8 cellular contexts compared by ENCODE assay signal in the genomic region with DNA sequence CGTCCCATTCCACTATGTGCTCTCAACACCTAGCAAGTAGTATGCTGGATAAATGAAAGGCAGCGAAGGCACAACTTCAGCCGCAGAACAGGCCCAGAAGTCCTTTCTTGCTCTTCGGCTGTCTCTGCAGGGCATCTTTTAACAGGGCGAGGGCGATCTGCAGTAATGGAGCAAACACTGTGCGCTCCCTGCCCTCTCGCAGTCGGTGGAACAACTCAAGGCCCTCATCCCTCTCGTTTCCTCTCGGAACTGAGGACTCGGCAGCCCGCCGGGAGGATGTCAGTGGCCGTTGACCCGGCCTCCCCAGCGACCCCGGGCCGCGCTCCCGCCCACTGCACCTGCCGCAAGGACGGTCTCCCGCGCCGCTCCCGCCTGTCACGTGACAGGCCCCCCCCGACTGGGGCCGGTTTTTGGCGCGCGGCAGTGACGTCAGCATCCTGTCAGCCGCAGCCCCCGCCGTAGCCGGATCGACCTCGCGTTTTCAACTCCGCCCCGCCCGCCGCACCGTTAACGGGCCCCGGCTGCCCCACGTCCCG. TPM values are rescaled to one million over a fixed set of nuclear protein-coding genes. Genes with fewer than 3 reads are reported as not detected.
A peak's percentile ranks its signal among the peaks of the same experiment; 100 is the strongest.
DNase-seq lines count a peak whose midpoint lies in the region; ATAC-seq and TF ChIP-seq lines count a peak whose summit lies in the region.

No MANE protein-coding gene starts in this region.

- H3K27me3 Mint-ChIP-seq in CD4-positive, alpha-beta T cell: no peaks in the 10 kb centered on the region
- no peaks in the 10 kb centered on the region for H3K27me3 Mint-ChIP-seq in activated naive CD4-positive, alpha-beta T cell treated with anti-CD3 and anti-CD28 coated beads for 36 hours (ENCODE audit: low read depth)

- TF ChIP-seq EP300 in gastroesophageal sphincter (IDR thresholded peaks at IDR 0.05): no peak

- H3K9me2 ChIP-seq in Loucy (replicated peaks; ENCODE audit: low read depth, low read length): no peaks in the 10 kb centered on the region

- H3K36me3 Mint-ChIP-seq in CD4-positive, alpha-beta T cell (ENCODE audit: low read depth): no peaks in the 10 kb centered on the region
- peaks cover 15% of the 10 kb centered on the region for H3K36me3 Mint-ChIP-seq in activated naive CD4-positive, alpha-beta T cell treated with anti-CD3 and anti-CD28 coated beads for 36 hours (ENCODE audit: low read depth)

- in situ Hi-C loops in SK-MEL-5 (cut with HindIII; ENCODE audit: low pct_unique_long_range_greater_than_20kb, low sequenced_read_pairs): no loop called here

- H4K20me1 ChIP-seq in Loucy (ENCODE audit: insufficient read depth, low read length, poor library complexity, severe bottlenecking): peaks cover 45% of the 10 kb centered on the region

- 0% methylated on average over 1 to 5 of the region's 50 CpGs for WGBS in gastroesophageal sphincter (ENCODE audit: low coverage in 1 of 2), 2 donors

- no peaks in the 10 kb centered on the region for H3K9me3 Mint-ChIP-seq in CD4-positive, alpha-beta T cell
- no peaks in the 10 kb centered on the region for H3K9me3 Mint-ChIP-seq in activated naive CD4-positive, alpha-beta T cell treated with anti-CD3 and anti-CD28 coated beads for 36 hours

- H3K27me3 ChIP-seq in CD4-positive, alpha-beta T cell (ENCODE audit: control insufficient read depth, insufficient read depth, low read length): no peaks in the 10 kb centered on the region
- H3K27me3 ChIP-seq in Loucy (ENCODE audit: insufficient read depth, low read length, poor library complexity, severe bottlenecking) (peaks cover 4% of the 10 kb centered on the region), gastroesophageal sphincter (no peaks in the 10 kb centered on the region)

- no peak for TF ChIP-seq CTCF in CD4-positive, alpha-beta T cell (IDR thresholded peaks at IDR 0.05)
- no peak; the same call in 1 of the 2 replicates for TF ChIP-seq CTCF in Loucy (conservative IDR thresholded peaks at IDR 0.05; ENCODE audit: low read length)
- peak in 3 of 4 experiments; percentile 28 to 57 (median 32) for TF ChIP-seq CTCF in gastroesophageal sphincter (IDR thresholded peaks at IDR 0.05)

- H3K4me1 ChIP-seq in Loucy (ENCODE audit: insufficient read depth, low read length, poor library complexity, severe bottlenecking) (peaks cover 58% of the 10 kb centered on the region), gastroesophageal sphincter (peaks cover 2 to 37% (median 25%) of the 10 kb centered on the region in 3 donors)

- H3K36me3 ChIP-seq in Loucy (ENCODE audit: insufficient read depth, low read length) (no peaks in the 10 kb centered on the region), gastroesophageal sphincter (no peaks in the 10 kb centered on the region)

- peaks cover 51% of the 10 kb centered on the region for H3K79me2 ChIP-seq in Loucy (ENCODE audit: insufficient read depth, low read length)

- H3F3A ChIP-seq in Loucy (ENCODE audit: low read depth): peaks cover 21% of the 10 kb centered on the region

- POLR2A ChIA-PET in CD4-positive, alpha-beta T cell (lab: Charles Lee): interaction anchor here (0.8 to 3.8 kb wide), 6 partner anchors 18 to 150 kb away, joined by 3 to 66 read pairs (median 13); partner anchors contain the start of genes HABP4 and SLC35D2

- DNase-seq in CD4-positive, alpha-beta T cell: peak; percentile 85 to 96 (median 89)
- peak; percentile 78 for DNase-seq in SK-MEL-5 (ENCODE audit: low read depth, low spot score)
- DNase-seq in activated naive CD4-positive, alpha-beta T cell treated with anti-CD3 and anti-CD28 coated beads for 36 hours: peak; percentile 92
- DNase-seq in nucleus accumbens (lab: John Stamatoyannopoulos, UW): peak in 55 of 56 donors; percentile 33 to 92 (median 82)
- peak; percentile 21 to 94 (median 80) for DNase-seq in substantia nigra (lab: John Stamatoyannopoulos, UW)

- ATAC-seq in CD4-positive, alpha-beta T cell (ENCODE audit: poor library complexity): peak; percentile 33
- peak; percentile 11 for ATAC-seq in GM21447 (IDR thresholded peaks at IDR 0.05; ENCODE audit: unreplicated experiment)
- peak; percentile 23 for ATAC-seq in gastroesophageal sphincter

- H3K9me3 ChIP-seq in CD4-positive, alpha-beta T cell (ENCODE audit: control insufficient read depth, low read length): no peaks in the 10 kb centered on the region
- no peaks in the 10 kb centered on the region for H3K9me3 ChIP-seq in Loucy (ENCODE audit: insufficient read depth, low read depth, low read length)
- H3K9me3 ChIP-seq in gastroesophageal sphincter: no peaks in the 10 kb centered on the region

- H3K27ac ChIP-seq in CD4-positive, alpha-beta T cell (ENCODE audit: low read depth, low read length): peak overlapping the region; percentile 93
- H3K27ac ChIP-seq in gastroesophageal sphincter (peak overlapping the region; percentile 76 to 100 (median 98)), substantia nigra (ENCODE audit: low read depth, low read length, poor library complexity, severe bottlenecking) (peak overlapping the region; percentile 94)

- peak overlapping the region; percentile 30 for H2AFZ ChIP-seq in Loucy (ENCODE audit: low read length)

- TF ChIP-seq POLR2A in gastroesophageal sphincter (IDR thresholded peaks at IDR 0.05): peak; percentile 58 to 74

- peak overlapping the region; percentile 93 for H3K4me2 ChIP-seq in Loucy (ENCODE audit: low read depth, low read length, poor library complexity, severe bottlenecking)

- peak overlapping the region; percentile 93 for H3K27ac Mint-ChIP-seq in CD4-positive, alpha-beta T cell
- H3K27ac Mint-ChIP-seq in activated naive CD4-positive, alpha-beta T cell treated with anti-CD3 and anti-CD28 coated beads for 36 hours: peak overlapping the region; percentile 83

- CTCF ChIA-PET in CD4-positive, alpha-beta T cell (lab: Charles Lee): interaction anchor here (0.9 to 1.2 kb wide), 3 partner anchors 11 to 33 kb away, joined by 3 to 5 read pairs (median 4); partner anchors contain the start of gene HABP4
- CTCF ChIA-PET in activated naive CD4-positive, alpha-beta T cell treated with anti-CD3 and anti-CD28 coated beads for 36 hours (lab: Charles Lee): interaction anchor here (0.9 kb wide), 1 partner anchor 88 kb away, joined by 4 read pairs; no protein-coding TSS in a partner anchor

- peaks cover 44% of the 10 kb centered on the region for H3K4me1 Mint-ChIP-seq in CD4-positive, alpha-beta T cell (ENCODE audit: low read depth)
- H3K4me1 Mint-ChIP-seq in activated naive CD4-positive, alpha-beta T cell treated with anti-CD3 and anti-CD28 coated beads for 36 hours (ENCODE audit: low read depth): peaks cover 49% of the 10 kb centered on the region

- intact Hi-C loops in CD4-positive, alpha-beta T cell (cut with DNase I, micrococcal nuclease): loop anchor here (1.0 to 10.0 kb wide), 5 partner anchors 32 to 1692 kb away; partner anchors contain the start of genes SLC35D2 (in 2 of the 2), AOPEP (in 1 of the 2) and PRXL2C (in 1 of the 2)
- intact Hi-C loops in activated naive CD4-positive, alpha-beta T cell treated with anti-CD3 and anti-CD28 coated beads for 36 hours (cut with micrococcal nuclease): loop anchor here (5.0 to 10.0 kb wide), 2 partner anchors 358 to 405 kb away; partner anchors contain the start of gene ZNF510

- H3K4me3 Mint-ChIP-seq in CD4-positive, alpha-beta T cell: peak overlapping the region; percentile 92
- peak overlapping the region; percentile 83 for H3K4me3 Mint-ChIP-seq in activated naive CD4-positive, alpha-beta T cell treated with anti-CD3 and anti-CD28 coated beads for 36 hours

- H3K9ac ChIP-seq in Loucy (ENCODE audit: low read depth, low read length, poor library complexity, severe bottlenecking): peak overlapping the region; percentile 89

- H3K4me3 ChIP-seq in Loucy (ENCODE audit: low read length, poor library complexity, severe bottlenecking): peak overlapping the region; percentile 98
- peak overlapping the region; percentile 62 to 87 for H3K4me3 ChIP-seq in gastroesophageal sphincter

RNA-seq across cellular contexts. Expression of gene ZNF367, which starts 1.1 kb away (rescaled TPM):
- 1 to 10 TPM; 6.5 to 6.7 TPM for total RNA-seq in CD4-positive, alpha-beta T cell
- total RNA-seq in SK-MEL-5 (2014; rRNA removed; shearing (Covaris generic)): 9.9 and 11.4 TPM in 2 replicates
- polyA plus RNA-seq in SK-MEL-5 (2015; cell fraction: cytosol; rRNA removed): 7.2 and 8.4 TPM in 2 replicates
- 12.5 and 14.1 TPM in 2 replicates for polyA plus RNA-seq in SK-MEL-5 (2015; cell fraction: nucleus; rRNA removed)
- total RNA-seq in activated naive CD4-positive, alpha-beta T cell treated with anti-CD3 and anti-CD28 coated beads for 36 hours: 10 to 100 TPM; 35.8 to 36.1 TPM
- total RNA-seq in gastroesophageal sphincter: 1 to 10 TPM; 1.4 to 3.7 (median 2.5) TPM

RNA-seq across cellular contexts. Expression of gene HABP4, which starts 32.9 kb away (rescaled TPM):
- total RNA-seq in CD4-positive, alpha-beta T cell: 10 to 100 TPM; 29.7 to 31.7 TPM
- total RNA-seq in SK-MEL-5 (2014; rRNA removed; shearing (Covaris generic)): 12.1 and 12.7 TPM in 2 replicates
- polyA plus RNA-seq in SK-MEL-5 (2015; cell fraction: cytosol; rRNA removed): 21.0 and 23.8 TPM in 2 replicates
- polyA plus RNA-seq in SK-MEL-5 (2015; cell fraction: nucleus; rRNA removed): 5.3 and 7.3 TPM in 2 replicates
- 1 to 10 TPM; 7.3 to 7.9 TPM for total RNA-seq in activated naive CD4-positive, alpha-beta T cell treated with anti-CD3 and anti-CD28 coated beads for 36 hours
- total RNA-seq in gastroesophageal sphincter: 100 to 1,000 TPM in 1 of 4 donors, 10 to 100 TPM in 3; 41.1 to 106 (median 60.0) TPM

RNA-seq across cellular contexts. Expression of gene SLC35D2, which starts 33.6 kb away (rescaled TPM):
- 10 to 100 TPM; 13.2 to 14.7 TPM for total RNA-seq in CD4-positive, alpha-beta T cell
- 48.7 and 54.5 TPM in 2 replicates for total RNA-seq in SK-MEL-5 (2014; rRNA removed; shearing (Covaris generic))
- 39.6 and 42.5 TPM in 2 replicates for polyA plus RNA-seq in SK-MEL-5 (2015; cell fraction: cytosol; rRNA removed)
- 20.6 and 24.1 TPM in 2 replicates for polyA plus RNA-seq in SK-MEL-5 (2015; cell fraction: nucleus; rRNA removed)
- total RNA-seq in activated naive CD4-positive, alpha-beta T cell treated with anti-CD3 and anti-CD28 coated beads for 36 hours: 1 to 10 TPM in 1 of 2 experiments, under 1 TPM in 1; 0.91 to 1.1 TPM
- total RNA-seq in gastroesophageal sphincter: 10 to 100 TPM; 16.6 to 39.3 (median 26.1) TPM

Comparison
In these comparisons a context has a peak if more than half of its experiments do, and no peak if none do; other contexts are left out.
1. Peak in every context shown above with its lines: DNase-seq, ATAC-seq, H3K4me3 ChIP-seq and H3K27ac ChIP-seq.
2. CTCF ChIP-seq: peak in gastroesophageal sphincter (3 of 4); none in CD4-positive, alpha-beta T cell (single experiment) and Loucy (single experiment).
3. RNA of gene SLC35D2, which starts 33.6 kb away (total RNA-seq): 48.7 to 54.5 TPM in SK-MEL-5, 16.6 to 39.3 TPM in gastroesophageal sphincter and 13.2 to 14.7 TPM in CD4-positive, alpha-beta T cell; 0.91 to 1.1 TPM in activated naive CD4-positive, alpha-beta T cell treated with anti-CD3 and anti-CD28 coated beads for 36 hours; every median in the first group is over 4 times any median in the second.